ENCODE assay signal across 20 cellular contexts in the genomic region with DNA sequence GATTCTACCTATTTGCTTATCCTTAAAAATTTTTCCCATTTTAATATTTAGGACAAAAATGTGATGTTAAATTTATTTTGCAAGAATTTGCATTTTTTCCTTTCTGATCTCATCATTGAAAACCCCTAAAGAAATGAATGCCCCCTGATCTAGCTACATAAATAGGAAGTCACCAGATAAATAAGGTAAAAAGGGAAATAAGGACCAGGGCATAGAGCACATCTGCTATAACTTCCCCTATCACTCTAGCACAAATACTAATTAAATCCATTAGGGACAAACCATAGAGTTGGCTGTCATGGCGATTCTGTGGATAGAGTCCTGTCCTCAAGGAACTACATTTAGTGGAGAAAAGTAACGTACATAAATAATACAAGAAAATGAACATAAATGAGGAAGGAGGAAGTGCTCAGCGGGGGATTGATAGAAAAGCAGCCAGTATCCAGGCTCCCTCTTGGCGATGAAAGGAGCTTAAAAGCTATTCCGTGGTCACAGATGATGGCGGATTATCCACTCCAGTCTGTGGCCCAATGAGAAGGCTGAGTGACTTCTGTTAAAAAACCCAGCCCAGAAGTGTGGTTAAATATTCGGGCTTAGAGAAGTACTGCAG.
"Had no signal": no experiment of that assay in that cellular context is flagged by ENCODE, and none has a peak within 500 bp of the region (broad histone marks: within the 10 kb centered on the region; RNA-seq: fewer than 3 reads in every experiment).

No MANE protein-coding gene starts in this region.

- H3K9me3 ChIP-seq: right lobe of liver had no signal

- H3K4me3 Mint-ChIP-seq: activated CD4-positive, alpha-beta memory T cell treated with anti-CD3 and anti-CD28 coated beads for 36 hours; activated naive CD4-positive, alpha-beta T cell treated with anti-CD3 and anti-CD28 coated beads, Interleukin-2, amount 10 ng/mL, durations not matched to agents 7 days and 5 days; brain; naive thymus-derived CD8-positive, alpha-beta T cell; neural progenitor cell; stimulated activated effector memory CD8-positive, alpha-beta T cell treated with anti-CD3 and anti-CD28 coated beads, Interleukin-12 subunit alpha, Interleukin-12 subunit beta, amount 100 ng/mL, for 72 hours; T-helper 2 cell treated with Interferon-gamma antibody and Interleukin-4, amounts not matched to agents 5 μg/mL and 100 μg/mL, for 36 hours had no signal

- H3K4me3 ChIP-seq: heart right ventricle, neural progenitor cell, right lobe of liver, skin epidermis, stomach, suprapubic skin, tibial nerve had no signal

- H3K36me3 Mint-ChIP-seq: brain; stimulated activated effector memory CD8-positive, alpha-beta T cell treated with anti-CD3 and anti-CD28 coated beads, Interleukin-12 subunit alpha, Interleukin-12 subunit beta, amount 100 ng/mL, for 72 hours had no signal

- DNase-seq: activated CD4-positive, alpha-beta memory T cell treated with anti-CD3 and anti-CD28 coated beads for 36 hours; activated CD4-positive, alpha-beta T cell treated with anti-CD3 and anti-CD28 coated beads for 48 hours; activated effector memory CD4-positive, alpha-beta T cell treated with anti-CD3 and anti-CD28 coated beads, Interleukin-2, amount 50 U/mL, for 16 hours; activated naive CD4-positive, alpha-beta T cell treated with anti-CD3 and anti-CD28 coated beads, Interleukin-2, amount 10 ng/mL, durations not matched to agents 7 days and 5 days; aorta; heart right ventricle; islet precursor cell; left cardiac atrium; naive thymus-derived CD8-positive, alpha-beta T cell; posterior cingulate gyrus; right lobe of liver; stimulated activated CD4-positive, alpha-beta T cell treated with anti-CD3 and anti-CD28 coated beads, Interleukin-2, amount 100 ng/mL, for 24 hours; stomach had no signal

- H3K27me3 Mint-ChIP-seq: activated CD4-positive, alpha-beta memory T cell treated with anti-CD3 and anti-CD28 coated beads for 36 hours; naive thymus-derived CD8-positive, alpha-beta T cell had no signal

- H3K9ac ChIP-seq: neural progenitor cell had no signal

- H3K36me3 ChIP-seq: heart right ventricle, neural progenitor cell, right lobe of liver, stomach, suprapubic skin had no signal

- H3K4me1 Mint-ChIP-seq: stimulated activated effector memory CD8-positive, alpha-beta T cell treated with anti-CD3 and anti-CD28 coated beads, Interleukin-12 subunit alpha, Interleukin-12 subunit beta, amount 100 ng/mL, for 72 hours had no signal

- H3K27ac ChIP-seq: heart right ventricle, neural progenitor cell, right lobe of liver, skin epidermis, stomach, suprapubic skin, tibial nerve had no signal

- H3K27ac Mint-ChIP-seq: activated CD4-positive, alpha-beta memory T cell treated with anti-CD3 and anti-CD28 coated beads for 36 hours; activated naive CD4-positive, alpha-beta T cell treated with anti-CD3 and anti-CD28 coated beads, Interleukin-2, amount 10 ng/mL, durations not matched to agents 7 days and 5 days; brain; neural progenitor cell; stimulated activated effector memory CD8-positive, alpha-beta T cell treated with anti-CD3 and anti-CD28 coated beads, Interleukin-12 subunit alpha, Interleukin-12 subunit beta, amount 100 ng/mL, for 72 hours; T-helper 2 cell treated with Interferon-gamma antibody and Interleukin-4, amounts not matched to agents 5 μg/mL and 100 μg/mL, for 36 hours had no signal

- ATAC-seq: heart right ventricle; left cardiac atrium; naive thymus-derived CD8-positive, alpha-beta T cell; right lobe of liver; stimulated activated effector memory CD8-positive, alpha-beta T cell treated with anti-CD3 and anti-CD28 coated beads, Interleukin-12 subunit alpha, Interleukin-12 subunit beta, amount 100 ng/mL, for 72 hours had no signal
